Comparison of ENCODE assay signal across 16 cellular contexts in genomic region chr5:67986761-67987160, GRCh38.
"Had no signal": no experiment of that assay in that cellular context is flagged by ENCODE, and none has a peak within 500 bp of the region (broad histone marks: within the 10 kb centered on the region; RNA-seq: fewer than 3 reads in every experiment).

No MANE protein-coding gene starts in this region.

- H3K36me3 Mint-ChIP-seq: type B pancreatic cell had no signal

- H3K27me3 Mint-ChIP-seq: type B pancreatic cell had no signal

- H3K4me2 ChIP-seq: hepatocyte had no signal

- H3K9me3 ChIP-seq: colonic mucosa, right atrium auricular region, stomach had no signal

- H3K4me1 Mint-ChIP-seq: naive thymus-derived CD4-positive, alpha-beta T cell had no signal

- DNase-seq: colonic mucosa; dermis blood vessel endothelial cell; effector CD4-positive, alpha-beta T cell; head of caudate nucleus; left colon; naive thymus-derived CD4-positive, alpha-beta T cell; small intestine; stimulated activated CD4-positive, alpha-beta T cell treated with anti-CD3 and anti-CD28 coated beads, Interleukin-12 subunit alpha, Interleukin-12 subunit beta, amount 100 ng/mL, for 4 hours; stimulated activated naive CD4-positive, alpha-beta T cell; stomach; substantia nigra had no signal

- H3K27me3 ChIP-seq: colonic mucosa, hepatocyte, right atrium auricular region, stomach had no signal

- H2AFZ ChIP-seq: hepatocyte had no signal

- H3K79me2 ChIP-seq: hepatocyte had no signal

- H3K4me3 ChIP-seq: colonic mucosa, hepatocyte, right atrium auricular region, stomach had no signal

- H3K36me3 ChIP-seq: colonic mucosa, right atrium auricular region, stomach had no signal

- H3K9me3 Mint-ChIP-seq: naive thymus-derived CD4-positive, alpha-beta T cell had no signal

- ATAC-seq: esophagus mucosa; left colon; naive thymus-derived CD4-positive, alpha-beta T cell had no signal

- H3K27ac Mint-ChIP-seq: naive thymus-derived CD4-positive, alpha-beta T cell; type B pancreatic cell had no signal

- FAIRE-seq: small intestine, urothelium cell line had no signal

- H3K27ac ChIP-seq: colonic mucosa, hepatocyte, right atrium auricular region, stomach had no signal

- H3K4me3 Mint-ChIP-seq: naive thymus-derived CD4-positive, alpha-beta T cell; type B pancreatic cell had no signal

- H3K4me1 ChIP-seq: colonic mucosa had no signal
